8 cellular contexts compared by ENCODE assay signal in genomic region chr18:34595673-34596072, GRCh38.
DNase-seq lines count a peak whose midpoint lies in the region; ATAC-seq and TF ChIP-seq lines count a peak whose summit lies in the region.

No MANE protein-coding gene starts in this region.

- no peak for ATAC-seq in GM18858 (IDR thresholded peaks at IDR 0.05; ENCODE audit: unreplicated experiment)
- no peak for ATAC-seq in activated naive CD4-positive, alpha-beta T cell treated with anti-CD3 and anti-CD28 coated beads, Interleukin-2, amount 50 U/mL, for 72 hours

- intact Hi-C loops in esophagus squamous epithelium (cut with DNase I) = no loop called here

- DNase-seq in HCEC 1CT = peak; percentile 44
- DNase-seq in NCI-H748 treated with DMSO at 0.1 percent for 48 hours (lab: John Stamatoyannopoulos, UW) = peak; percentile 31
- DNase-seq in esophagus squamous epithelium (lab: John Stamatoyannopoulos, UW) = no peak
- no peak for DNase-seq in 8988T
- DNase-seq in SIG-M5 (lab: John Stamatoyannopoulos, UW) = no peak
- no peak for DNase-seq in activated naive CD4-positive, alpha-beta T cell treated with anti-CD3 and anti-CD28 coated beads, Interleukin-2, amount 50 U/mL, for 72 hours (ENCODE audit: low spot score in 2 of 2)

- H3K36me3 ChIP-seq in esophagus squamous epithelium (no peaks in the 10 kb centered on the region), parathyroid adenoma (ENCODE audit: control insufficient read depth, insufficient read depth, low read length) (no peaks in the 10 kb centered on the region)

- H3K27ac ChIP-seq in esophagus squamous epithelium (peak overlapping the region in 3 of 4 donors; percentile 5 to 80 (median 63)), parathyroid adenoma (no peak overlapping the region)

- H3K4me3 ChIP-seq in esophagus squamous epithelium = peak overlapping the region in 2 of 4 donors; percentile 32 to 56
- no peak overlapping the region for H3K4me3 ChIP-seq in parathyroid adenoma (ENCODE audit: low read depth, low read length)

- H2AFZ ChIP-seq in parathyroid adenoma = peak overlapping the region; percentile 33

- no peak overlapping the region for H3K4me2 ChIP-seq in parathyroid adenoma (ENCODE audit: low read length)

- H3K4me1 ChIP-seq in esophagus squamous epithelium (no peaks in the 10 kb centered on the region), parathyroid adenoma (no peaks in the 10 kb centered on the region)

- no peaks in the 10 kb centered on the region for H3K79me2 ChIP-seq in parathyroid adenoma

- H3K27me3 ChIP-seq in esophagus squamous epithelium (no peaks in the 10 kb centered on the region), parathyroid adenoma (ENCODE audit: control insufficient read depth, insufficient read depth, low read length) (no peaks in the 10 kb centered on the region)

- H3K9me3 ChIP-seq in esophagus squamous epithelium = no peaks in the 10 kb centered on the region
- no peaks in the 10 kb centered on the region for H3K9me3 ChIP-seq in parathyroid adenoma (ENCODE audit: control insufficient read depth, low read length)

- H3K9me3 Mint-ChIP-seq in activated naive CD4-positive, alpha-beta T cell treated with anti-CD3 and anti-CD28 coated beads, Interleukin-2, amount 50 U/mL, for 72 hours = peaks cover 3 to 5% of the 10 kb centered on the region in 2 donors

- 54 to 58% methylated on average over 2 of the region's 2 CpGs for WGBS in esophagus squamous epithelium, 2 donors

- H3K36me3 Mint-ChIP-seq in activated naive CD4-positive, alpha-beta T cell treated with anti-CD3 and anti-CD28 coated beads, Interleukin-2, amount 50 U/mL, for 72 hours = no peaks in the 10 kb centered on the region

- no peak overlapping the region for H3K9ac ChIP-seq in parathyroid adenoma

- H3K27ac Mint-ChIP-seq in activated naive CD4-positive, alpha-beta T cell treated with anti-CD3 and anti-CD28 coated beads, Interleukin-2, amount 50 U/mL, for 72 hours = no peak overlapping the region

- TF ChIP-seq CTCF in esophagus squamous epithelium (IDR thresholded peaks at IDR 0.05) = no peak
- TF ChIP-seq CTCF in parathyroid adenoma (IDR thresholded peaks at IDR 0.05) = peak; percentile 40

- no peak for TF ChIP-seq POLR2A in esophagus squamous epithelium (IDR thresholded peaks at IDR 0.05)

Comparison
In these comparisons a context has a peak if more than half of its experiments do, and no peak if none do; other contexts are left out.
1. DNase-seq: peak in HCEC 1CT (single experiment) and NCI-H748 treated with DMSO at 0.1 percent for 48 hours (single experiment); none in esophagus squamous epithelium (single experiment), 8988T (single experiment), SIG-M5 (single experiment) and activated naive CD4-positive, alpha-beta T cell treated with anti-CD3 and anti-CD28 coated beads, Interleukin-2, amount 50 U/mL, for 72 hours (0 of 2).